ENCODE assay signal across 8 cellular contexts in genomic region chr10:129888784-129889616, GRCh38.
A peak's percentile ranks its signal among the peaks of the same experiment; 100 is the strongest.
DNase-seq lines count a peak whose midpoint lies in the region; ATAC-seq and TF ChIP-seq lines count a peak whose summit lies in the region.

No MANE protein-coding gene starts in this region.

- H3K4me3 ChIP-seq in AG10803 (ENCODE audit: low read length) (no peak overlapping the region), NB4 (ENCODE audit: low read depth, low read length) (no peak overlapping the region), iPS DF 6.9 (ENCODE audit: low read length) (no peak overlapping the region)

- H3K4me1 ChIP-seq in iPS DF 6.9 (ENCODE audit: control insufficient read depth, insufficient read depth, low read length), result peaks cover 3% of the 10 kb centered on the region; the same call in 1 of the 2 replicates

- H3K36me3 ChIP-seq in iPS DF 6.9 (ENCODE audit: control insufficient read depth, insufficient read depth, low read length), result no peaks in the 10 kb centered on the region

- TF ChIP-seq POLR2A in NB4 (IDR thresholded peaks at IDR 0.05; ENCODE audit: extremely low read depth, insufficient read length), result no peak

- no peaks in the 10 kb centered on the region for H3K27me3 ChIP-seq in iPS DF 6.9 (ENCODE audit: control insufficient read depth, insufficient read depth, low read length)

- TF ChIP-seq CTCF in AG10803 (conservative IDR thresholded peaks at IDR 0.05; ENCODE audit: low read length) (peak; percentile 72), NB4 (IDR thresholded peaks at IDR 0.05; ENCODE audit: low read depth, low read length) (peak; percentile 62)

- ATAC-seq in GM19438 (IDR thresholded peaks at IDR 0.05; ENCODE audit: low read depth, unreplicated experiment) (peak; percentile 78), HG02840 (IDR thresholded peaks at IDR 0.05; ENCODE audit: low FRiP score, unreplicated experiment) (no peak)

- WGBS in iPS DF 6.9 (ENCODE audit: insufficient coverage, insufficient read length), result no CpG with 5 or more reads among the region's 22 CpGs

- H3K27ac ChIP-seq in iPS DF 6.9 (ENCODE audit: low read length), result no peak overlapping the region

- no peaks in the 10 kb centered on the region for H3K9me3 ChIP-seq in iPS DF 6.9 (ENCODE audit: control insufficient read depth, insufficient read depth, low read length)

- peak; percentile 37 for DNase-seq in AG10803 (ENCODE audit: low read depth)
- DNase-seq in NB4 (ENCODE audit: low read depth), result peak; percentile 70
- peak; percentile 9 for DNase-seq in activated T-helper 9 cell treated with anti-CD3 and anti-CD28 coated beads, Interleukin-2, amount 50 U/mL, for 16 hours (ENCODE audit: low read depth)
- peak; percentile 71 for DNase-seq in iPS DF 6.9 (ENCODE audit: low read depth, low spot score)
- DNase-seq in stimulated activated CD4-positive, alpha-beta T cell treated with anti-CD3 and anti-CD28 coated beads, Interleukin-4, amount 100 ng/mL, for 1 hour, result peak; percentile 55
- DNase-seq in superior temporal gyrus (ENCODE audit: extremely low spot score), result no peak
